Comparison of ENCODE assay signal across 8 cellular contexts in the genomic region with DNA sequence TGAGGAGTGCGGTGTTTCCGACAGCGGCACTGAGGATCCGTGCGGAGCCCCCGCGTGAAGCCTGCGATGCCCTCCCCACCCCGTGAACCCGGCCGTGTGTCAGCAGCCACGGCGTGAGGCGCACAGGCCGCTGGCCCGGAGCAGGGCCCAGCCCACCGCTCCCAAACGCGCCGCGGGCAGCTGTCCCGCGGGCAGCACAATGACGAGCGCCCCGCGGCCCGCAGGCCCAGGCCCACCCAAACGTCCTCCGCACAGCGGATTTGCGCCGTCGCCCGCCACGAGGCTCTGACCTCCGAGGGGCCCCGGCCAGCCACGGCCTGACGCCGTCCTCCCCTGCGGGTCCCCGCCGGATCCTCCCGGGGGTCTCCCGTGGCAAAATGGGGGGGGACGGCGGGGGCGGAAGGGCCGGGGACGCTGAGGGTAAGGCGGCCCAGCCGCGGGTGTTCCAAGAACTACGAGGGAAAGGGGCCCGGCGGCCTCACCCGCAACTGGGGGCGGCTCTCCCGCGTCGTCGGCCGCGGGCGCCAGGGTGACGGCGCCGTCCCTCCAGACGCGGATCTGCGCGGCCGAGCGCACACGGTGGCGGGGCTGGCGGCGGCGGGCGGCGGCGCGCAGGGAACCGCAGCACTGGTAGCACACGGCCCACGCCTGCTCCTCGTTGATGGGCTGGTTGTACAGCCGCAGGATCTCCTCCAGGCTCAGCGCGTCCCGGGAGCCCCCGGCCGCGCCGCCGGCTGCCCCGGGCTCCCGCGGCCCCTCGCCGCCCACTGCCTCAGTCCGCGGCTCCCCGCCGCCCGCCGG. TPM values are rescaled to one million over a fixed set of nuclear protein-coding genes. Genes with fewer than 3 reads are reported as not detected.
A peak's percentile ranks its signal among the peaks of the same experiment; 100 is the strongest.
DNase-seq lines count a peak whose midpoint lies in the region; ATAC-seq, FAIRE-seq and TF ChIP-seq lines count a peak whose summit lies in the region.

No MANE protein-coding gene starts in this region.

- H3K36me3 ChIP-seq in CD8-positive, alpha-beta memory T cell (ENCODE audit: insufficient read depth, low read length) = no peaks in the 10 kb centered on the region
- H3K36me3 ChIP-seq in endothelial cell of umbilical vein (ENCODE audit: control insufficient read depth in 2 of 2, extremely low read depth in 1 of 2, insufficient read depth in 2 of 2, low read length in 2 of 2) (no peaks in the 10 kb centered on the region), mucosa of descending colon (ENCODE audit: low read depth) (no peaks in the 10 kb centered on the region), testis (ENCODE audit: low read depth, missing control alignments) (no peaks in the 10 kb centered on the region)

- peak overlapping the region; percentile 30 for H3K27ac ChIP-seq in CD8-positive, alpha-beta memory T cell (ENCODE audit: low read depth, low read length)
- H3K27ac ChIP-seq in endothelial cell of umbilical vein (ENCODE audit: insufficient read depth, low read depth, low read length) (peak overlapping the region; percentile 99), testis (peak overlapping the region; percentile 96 to 98)

- CTCF ChIA-PET in CD8-positive, alpha-beta memory T cell (lab: Charles Lee) = interaction anchor here (1.0 kb wide), 1 partner anchor 266 kb away, joined by 3 read pairs; no protein-coding TSS in a partner anchor
- CTCF ChIA-PET in activated CD4-positive, alpha-beta T cell treated with anti-CD3 and anti-CD28 coated beads, Interleukin-2, amount 10 ng/mL, durations not matched to agents 7 days and 5 days (lab: Charles Lee) = interaction anchor here (0.6 kb wide), 2 partner anchors 24 to 277 kb away, joined by 3 read pairs; no protein-coding TSS in a partner anchor
- CTCF ChIA-PET in endothelial cell of umbilical vein (lab: Charles Lee) = interaction anchor here (1.3 to 5.4 kb wide), 3 partner anchors 118 to 264 kb away, joined by 3 to 65 read pairs (median 3); no protein-coding TSS in a partner anchor

- H3K4me3 Mint-ChIP-seq in CD8-positive, alpha-beta memory T cell = peak overlapping the region; percentile 79 to 92 (median 85)
- H3K4me3 Mint-ChIP-seq in activated CD4-positive, alpha-beta T cell treated with anti-CD3 and anti-CD28 coated beads, Interleukin-2, amount 10 ng/mL, durations not matched to agents 7 days and 5 days = peak overlapping the region; percentile 70

- FAIRE-seq in endothelial cell of umbilical vein (lab: Jason Lieb, UNC) = peak; percentile 26

- peaks cover 53% of the 10 kb centered on the region for H3K79me2 ChIP-seq in endothelial cell of umbilical vein (ENCODE audit: control insufficient read depth, insufficient read depth, low read length)

- H3K9me3 ChIP-seq in CD8-positive, alpha-beta memory T cell (ENCODE audit: low read length) = no peaks in the 10 kb centered on the region
- no peaks in the 10 kb centered on the region for H3K9me3 ChIP-seq in endothelial cell of umbilical vein (replicated peaks; ENCODE audit: control insufficient read depth, insufficient read depth, low read length)
- H3K9me3 ChIP-seq in mucosa of descending colon = no peaks in the 10 kb centered on the region
- H3K9me3 ChIP-seq in testis = no peaks in the 10 kb centered on the region

- H3K36me3 Mint-ChIP-seq in CD8-positive, alpha-beta memory T cell = peaks cover 0 to 2% (median 0%) of the 10 kb centered on the region in 3 donors
- peaks cover 2% of the 10 kb centered on the region for H3K36me3 Mint-ChIP-seq in activated CD4-positive, alpha-beta T cell treated with anti-CD3 and anti-CD28 coated beads, Interleukin-2, amount 10 ng/mL, durations not matched to agents 7 days and 5 days (ENCODE audit: low read depth)

- POLR2A ChIA-PET in CD8-positive, alpha-beta memory T cell (lab: Charles Lee) = interaction anchor here (0.6 kb wide), 1 partner anchor 265 kb away, joined by 3 read pairs; no protein-coding TSS in a partner anchor
- POLR2A ChIA-PET in activated CD4-positive, alpha-beta T cell treated with anti-CD3 and anti-CD28 coated beads, Interleukin-2, amount 10 ng/mL, durations not matched to agents 7 days and 5 days (lab: Charles Lee) = no interaction called here
- POLR2A ChIA-PET in endothelial cell of umbilical vein (lab: Charles Lee) = interaction anchor here (0.5 kb wide), 1 partner anchor 65 kb away, joined by 3 read pairs; no protein-coding TSS in a partner anchor

- H3K9me1 ChIP-seq in endothelial cell of umbilical vein (replicated peaks; ENCODE audit: control insufficient read depth, extremely low read depth, insufficient read depth, low read length) = no peaks in the 10 kb centered on the region

- H3K9ac ChIP-seq in endothelial cell of umbilical vein (replicated peaks; ENCODE audit: extremely low read depth, insufficient read depth, low read length) = peak overlapping the region; percentile 100

- H3K4me3 ChIP-seq in CD8-positive, alpha-beta memory T cell (ENCODE audit: low read length) = peak overlapping the region; percentile 59
- H3K4me3 ChIP-seq in endothelial cell of umbilical vein (replicated peaks in 1 of 3; ENCODE audit: insufficient read depth in 1 of 3, low read depth in 1 of 3, low read length in 3 of 3) (peak overlapping the region; percentile 65 to 99 (median 92)), mucosa of descending colon (peak overlapping the region; percentile 42), testis (peak overlapping the region; percentile 86 to 93)

- intact Hi-C loops in endothelial cell of umbilical vein (cut with micrococcal nuclease) (loop anchor here (2.0 to 10.0 kb wide), 4 partner anchors 50 to 372 kb away; partner anchors contain the start of gene AFG3L2), mucosa of descending colon (cut with DNase I, micrococcal nuclease) (loop anchor here (5.0 kb wide), 1 partner anchor 265 kb away; no protein-coding TSS in a partner anchor), testis (cut with DNase I; ENCODE audit: low total_unique reads) (loop anchor here (5.0 to 10.0 kb wide), 3 partner anchors 265 to 372 kb away; partner anchors contain the start of gene AFG3L2)

- peak in 3 of 5 donors; percentile 1 to 27 (median 2) for DNase-seq in CD8-positive, alpha-beta memory T cell
- DNase-seq in activated CD4-positive, alpha-beta T cell treated with anti-CD3 and anti-CD28 coated beads, Interleukin-2, amount 10 ng/mL, durations not matched to agents 7 days and 5 days = peak; percentile 12
- DNase-seq in endothelial cell of umbilical vein (ENCODE audit: low read depth, low spot score) (peak; percentile 29), mucosa of descending colon (peak; percentile 16 to 56 (median 49)), testis (peak; percentile 47), MV-4-11 (lab: John Stamatoyannopoulos, UW) (no peak)

- TSS peak; percentile 33 for BruUV-seq in endothelial cell of umbilical vein (replicated peaks; lab: Mats Ljungman, UMichigan)

- H3K27me3 ChIP-seq in CD8-positive, alpha-beta memory T cell (ENCODE audit: insufficient read depth, low read length, poor library complexity, severe bottlenecking) = no peaks in the 10 kb centered on the region
- H3K27me3 ChIP-seq in endothelial cell of umbilical vein (ENCODE audit: control insufficient read depth in 2 of 2, insufficient read depth in 2 of 2, low read length in 2 of 2) (no peaks in the 10 kb centered on the region), testis (no peaks in the 10 kb centered on the region)

- TF ChIP-seq CTCF in endothelial cell of umbilical vein (IDR thresholded peaks at IDR 0.05; ENCODE audit: extremely low read depth in 1 of 2, insufficient read depth in 1 of 2, low read depth in 1 of 2, low read length in 2 of 2) = no peak
- no peak for TF ChIP-seq CTCF in mucosa of descending colon (IDR thresholded peaks at IDR 0.05)
- TF ChIP-seq CTCF in testis (IDR thresholded peaks at IDR 0.05) = no peak

- ATAC-seq in GM19397 (IDR thresholded peaks at IDR 0.05; ENCODE audit: unreplicated experiment) (peak; percentile 43), HG03520 (IDR thresholded peaks at IDR 0.05; ENCODE audit: unreplicated experiment) (peak; percentile 37), mucosa of descending colon (peak; percentile 55)

- peaks cover 6% of the 10 kb centered on the region for H4K20me1 ChIP-seq in endothelial cell of umbilical vein (replicated peaks; ENCODE audit: control insufficient read depth, extremely low read depth, insufficient read depth, low read length)

- peaks cover 7% of the 10 kb centered on the region for H3K4me1 ChIP-seq in CD8-positive, alpha-beta memory T cell (ENCODE audit: insufficient read depth, low read length)
- H3K4me1 ChIP-seq in endothelial cell of umbilical vein (ENCODE audit: control insufficient read depth, extremely low read depth, insufficient read depth, low read length) (peaks cover 45% of the 10 kb centered on the region), mucosa of descending colon (ENCODE audit: low read depth) (no peaks in the 10 kb centered on the region), testis (peaks cover 22% of the 10 kb centered on the region)

- TF ChIP-seq POLR2A in endothelial cell of umbilical vein (IDR thresholded peaks at IDR 0.05; ENCODE audit: low read depth, low read length) (no peak), testis (IDR thresholded peaks at IDR 0.05) (no peak)

- 1 to 2% methylated on average over 21 to 36 of the region's 108 CpGs for WGBS in testis, 2 donors

- peak overlapping the region; percentile 99 for H3K4me2 ChIP-seq in endothelial cell of umbilical vein (ENCODE audit: insufficient read depth, low read length)

- H3K27me3 Mint-ChIP-seq in CD8-positive, alpha-beta memory T cell = peaks cover 0 to 2% of the 10 kb centered on the region in 2 donors
- peaks cover 27% of the 10 kb centered on the region for H3K27me3 Mint-ChIP-seq in activated CD4-positive, alpha-beta T cell treated with anti-CD3 and anti-CD28 coated beads, Interleukin-2, amount 10 ng/mL, durations not matched to agents 7 days and 5 days

- peak overlapping the region in 1 of 8 donors; percentile 76 for H3K27ac Mint-ChIP-seq in CD8-positive, alpha-beta memory T cell
- no peak overlapping the region for H3K27ac Mint-ChIP-seq in activated CD4-positive, alpha-beta T cell treated with anti-CD3 and anti-CD28 coated beads, Interleukin-2, amount 10 ng/mL, durations not matched to agents 7 days and 5 days

- dilution Hi-C loops in endothelial cell of umbilical vein (cut with MboI; ENCODE audit: extremely low pct_ligation_motif_present, low sequenced_read_pairs) = no loop called here

- H3K4me1 Mint-ChIP-seq in CD8-positive, alpha-beta memory T cell = peaks cover 17 to 25% (median 18%) of the 10 kb centered on the region in 3 donors
- peaks cover 28% of the 10 kb centered on the region for H3K4me1 Mint-ChIP-seq in activated CD4-positive, alpha-beta T cell treated with anti-CD3 and anti-CD28 coated beads, Interleukin-2, amount 10 ng/mL, durations not matched to agents 7 days and 5 days

- H3K9me3 Mint-ChIP-seq in CD8-positive, alpha-beta memory T cell = no peaks in the 10 kb centered on the region
- H3K9me3 Mint-ChIP-seq in activated CD4-positive, alpha-beta T cell treated with anti-CD3 and anti-CD28 coated beads, Interleukin-2, amount 10 ng/mL, durations not matched to agents 7 days and 5 days = no peaks in the 10 kb centered on the region

- H2AFZ ChIP-seq in endothelial cell of umbilical vein (ENCODE audit: low read depth, low read length) = peak overlapping the region; percentile 77

RNA-seq across cellular contexts. Expression of gene SPIRE1, which starts 0.7 kb away (rescaled TPM):
- total RNA-seq in CD8-positive, alpha-beta memory T cell = 1 to 10 TPM; 8.1 to 9.9 TPM
- 2.2 TPM for polyA plus RNA-seq in CD8-positive, alpha-beta memory T cell
- total RNA-seq in activated CD4-positive, alpha-beta T cell treated with anti-CD3 and anti-CD28 coated beads, Interleukin-2, amount 10 ng/mL, durations not matched to agents 7 days and 5 days = 1 to 10 TPM; 1.3 to 2.9 TPM
- total RNA-seq in endothelial cell of umbilical vein = 44.0 and 44.8 TPM in 2 replicates
- 10.2 and 13.1 TPM in 2 replicates for polyA plus RNA-seq in endothelial cell of umbilical vein
- polyA plus RNA-seq in endothelial cell of umbilical vein (2011; cell fraction: cytosol; rRNA removed) = 12.4 and 14.1 TPM in 2 replicates
- 42.2 and 51.2 TPM in 2 replicates for polyA plus RNA-seq in endothelial cell of umbilical vein (2011; cell fraction: nucleus; rRNA removed)
- 26.0 and 41.7 TPM in 2 replicates for polyA plus RNA-seq in endothelial cell of umbilical vein (2012)
- 28.7 and 32.5 TPM in 2 replicates for polyA minus RNA-seq in endothelial cell of umbilical vein
- polyA minus RNA-seq in endothelial cell of umbilical vein (2011; cell fraction: cytosol; rRNA and poly(A)+ RNA removed) = 20.0 TPM
- polyA minus RNA-seq in endothelial cell of umbilical vein (2011; cell fraction: nucleus; rRNA and poly(A)+ RNA removed) = 26.8 and 41.9 TPM in 2 replicates
- total RNA-seq in mucosa of descending colon = 10 to 100 TPM in 1 of 3 donors, 1 to 10 TPM in 2; 4.7 to 32.8 (median 5.1) TPM
- total RNA-seq in testis = 10 to 100 TPM; 46.8 to 67.6 TPM
- polyA plus RNA-seq in testis (ENCODE audit: insufficient read depth, low read depth, low replicate concordance) = 83.5 TPM

RNA-seq across cellular contexts. Expression of gene CEP76, which starts 45.3 kb away (rescaled TPM):
- 10 to 100 TPM; 11.3 to 15.5 TPM for total RNA-seq in CD8-positive, alpha-beta memory T cell
- polyA plus RNA-seq in CD8-positive, alpha-beta memory T cell = 6.4 TPM
- total RNA-seq in activated CD4-positive, alpha-beta T cell treated with anti-CD3 and anti-CD28 coated beads, Interleukin-2, amount 10 ng/mL, durations not matched to agents 7 days and 5 days = 10 to 100 TPM; 16.2 to 19.2 TPM
- 8.6 and 8.8 TPM in 2 replicates for total RNA-seq in endothelial cell of umbilical vein
- polyA plus RNA-seq in endothelial cell of umbilical vein = 4.7 and 5.8 TPM in 2 replicates
- polyA plus RNA-seq in endothelial cell of umbilical vein (2011; cell fraction: cytosol; rRNA removed) = 7.8 and 8.5 TPM in 2 replicates
- polyA plus RNA-seq in endothelial cell of umbilical vein (2011; cell fraction: nucleus; rRNA removed) = 13.1 TPM in 2 replicates
- polyA plus RNA-seq in endothelial cell of umbilical vein (2012) = 4.7 and 6.9 TPM in 2 replicates
- 7.5 and 15.1 TPM in 2 replicates for polyA minus RNA-seq in endothelial cell of umbilical vein
- polyA minus RNA-seq in endothelial cell of umbilical vein (2011; cell fraction: cytosol; rRNA and poly(A)+ RNA removed) = 7.1 TPM
- 5.2 and 10.0 TPM in 2 replicates for polyA minus RNA-seq in endothelial cell of umbilical vein (2011; cell fraction: nucleus; rRNA and poly(A)+ RNA removed)
- 10 to 100 TPM in 1 of 3 donors, 1 to 10 TPM in 2; 6.4 to 10.1 (median 8.5) TPM for total RNA-seq in mucosa of descending colon
- 10 to 100 TPM; 26.7 to 48.6 TPM for total RNA-seq in testis
- 44.5 TPM for polyA plus RNA-seq in testis (ENCODE audit: insufficient read depth, low read depth, low replicate concordance)

RNA-seq across cellular contexts. Expression of gene PSMG2, which starts 45.6 kb away (rescaled TPM):
- 100 to 1,000 TPM; 107 to 116 TPM for total RNA-seq in CD8-positive, alpha-beta memory T cell
- polyA plus RNA-seq in CD8-positive, alpha-beta memory T cell = 125 TPM
- 100 to 1,000 TPM; 112 to 133 TPM for total RNA-seq in activated CD4-positive, alpha-beta T cell treated with anti-CD3 and anti-CD28 coated beads, Interleukin-2, amount 10 ng/mL, durations not matched to agents 7 days and 5 days
- total RNA-seq in endothelial cell of umbilical vein = 71.0 and 72.3 TPM in 2 replicates
- polyA plus RNA-seq in endothelial cell of umbilical vein = 36.1 and 42.0 TPM in 2 replicates
- 50.5 TPM in 2 replicates for polyA plus RNA-seq in endothelial cell of umbilical vein (2011; cell fraction: cytosol; rRNA removed)
- 37.4 and 38.4 TPM in 2 replicates for polyA plus RNA-seq in endothelial cell of umbilical vein (2011; cell fraction: nucleus; rRNA removed)
- polyA plus RNA-seq in endothelial cell of umbilical vein (2012) = 52.5 and 71.1 TPM in 2 replicates
- 46.7 and 61.5 TPM in 2 replicates for polyA minus RNA-seq in endothelial cell of umbilical vein
- polyA minus RNA-seq in endothelial cell of umbilical vein (2011; cell fraction: cytosol; rRNA and poly(A)+ RNA removed) = 58.3 TPM
- 19.3 and 20.9 TPM in 2 replicates for polyA minus RNA-seq in endothelial cell of umbilical vein (2011; cell fraction: nucleus; rRNA and poly(A)+ RNA removed)
- total RNA-seq in mucosa of descending colon = 10 to 100 TPM; 68.7 to 73.8 (median 69.3) TPM
- 100 to 1,000 TPM; 114 to 132 TPM for total RNA-seq in testis
- polyA plus RNA-seq in testis (ENCODE audit: insufficient read depth, low read depth, low replicate concordance) = 257 TPM

Comparison
In these comparisons a context has a peak if more than half of its experiments do, and no peak if none do; other contexts are left out.
1. H3K27ac ChIP-seq: peak in every context shown above with its lines; median percentile 99 in endothelial cell of umbilical vein; 97 in testis; 30 in CD8-positive, alpha-beta memory T cell.
2. H3K4me3 ChIP-seq: peak in every context shown above with its lines; median percentile 92 in endothelial cell of umbilical vein; 90 in testis; 59 in CD8-positive, alpha-beta memory T cell; 42 in mucosa of descending colon.